ENCODE assay signal across 21 cellular contexts in genomic region chr9:123832858-123833257, GRCh38.
DNase-seq lines count a peak whose midpoint lies in the region; ATAC-seq and TF ChIP-seq lines count a peak whose summit lies in the region.
"Had no signal": no experiment of that assay in that cellular context is flagged by ENCODE, and none has a peak within 500 bp of the region (broad histone marks: within the 10 kb centered on the region; RNA-seq: fewer than 3 reads in every experiment).

No MANE protein-coding gene starts in this region.

- WGBS in GM23248 (ENCODE audit: low coverage in 1 of 2, low lambda C conversion rate in 2 of 2, missing lambda C conversion rate in 2 of 2), 2 experiments = 95 to 96% methylated on average over 5 to 8 of the region's 8 CpGs

- H3K36me3 ChIP-seq in BLaER1 treated with 17β-estradiol and CSF1 and Interleukin-3, amounts not matched to agents 10 nM and 100 nM = peaks cover 17 to 43% (median 33%) of the 10 kb centered on the region in 11 experiments; a peak in 18 of 22 replicates
- H3K36me3 ChIP-seq in lower lobe of right lung (no peaks in the 10 kb centered on the region), GM23248 (ENCODE audit: low read depth) (0 out of 2 replicates have a peak, but pooled peaks cover 2% of the 10 kb centered on the region)

- H3K4me2 ChIP-seq in BLaER1 treated with 17β-estradiol and CSF1 and Interleukin-3, amounts not matched to agents 10 nM and 100 nM = peak overlapping the region in 6 of 11 experiments; percentile 83 to 98 (median 90); a peak in 7 of 22 replicates
- H3K4me2 ChIP-seq in GM23248 (ENCODE audit: unreplicated experiment) = no peak overlapping the region
- H3K4me2 ChIP-seq: A549 had no signal

- no peak overlapping the region; a peak in 2 of 22 replicates for H3K27ac ChIP-seq in BLaER1 treated with 17β-estradiol and CSF1 and Interleukin-3, amounts not matched to agents 10 nM and 100 nM
- H3K27ac ChIP-seq in lower lobe of right lung (no peak overlapping the region), GM23248 (no peak overlapping the region)
- H3K27ac ChIP-seq: A549, SK-N-MC had no signal

- no peak for TF ChIP-seq CTCF in lower lobe of right lung (IDR thresholded peaks at IDR 0.05)

- H3F3A ChIP-seq in GM23248 (ENCODE audit: insufficient read depth) = no peaks in the 10 kb centered on the region

- no peaks in the 10 kb centered on the region for H3K27me3 ChIP-seq in BLaER1 treated with 17β-estradiol and CSF1 and Interleukin-3, amounts not matched to agents 10 nM and 100 nM
- H3K27me3 ChIP-seq in lower lobe of right lung (ENCODE audit: low read depth) (no peaks in the 10 kb centered on the region), GM23248 (replicated peaks; ENCODE audit: insufficient read depth) (no peaks in the 10 kb centered on the region)

- ATAC-seq in lower lobe of right lung = no peak
- no peak for ATAC-seq in HG02870 (IDR thresholded peaks at IDR 0.05; ENCODE audit: unreplicated experiment)
- no peak for ATAC-seq in HG02981 (IDR thresholded peaks at IDR 0.05; ENCODE audit: unreplicated experiment)
- ATAC-seq: A549, Panc1 had no signal

- intact Hi-C loops in lower lobe of right lung (cut with DNase I) = no loop called here

- H3K9me3 ChIP-seq in BLaER1 treated with 17β-estradiol and CSF1 and Interleukin-3, amounts not matched to agents 10 nM and 100 nM (replicated peaks in 1 of 11) = peaks cover 40 to 53% (median 51%) of the 10 kb centered on the region in 11 experiments
- H3K9me3 ChIP-seq in lower lobe of right lung = peaks cover 20% of the 10 kb centered on the region
- H3K9me3 ChIP-seq in GM23248 (ENCODE audit: low read depth) = peaks cover 14% of the 10 kb centered on the region

- no peak overlapping the region for H3K9ac ChIP-seq in BLaER1 treated with 17β-estradiol and CSF1 and Interleukin-3, amounts not matched to agents 10 nM and 100 nM
- no peak overlapping the region for H3K9ac ChIP-seq in GM23248

- peak overlapping the region in 1 of 10 experiments; percentile 15; a peak in 1 of 20 replicates for H3K4me3 ChIP-seq in BLaER1 treated with 17β-estradiol and CSF1 and Interleukin-3, amounts not matched to agents 10 nM and 100 nM
- H3K4me3 ChIP-seq in lower lobe of right lung (no peak overlapping the region), GM23248 (no peak overlapping the region)
- H3K4me3 ChIP-seq: A549, SK-N-MC had no signal

- in situ Hi-C loops in KBM-7 (cut with MboI; ENCODE audit: low pct_unique_long_range_greater_than_20kb, low sequenced_read_pairs) = no loop called here
- in situ Hi-C loops in GM23248 (cut with MboI) = no loop called here

- H3K4me1 ChIP-seq in BLaER1 treated with 17β-estradiol and CSF1 and Interleukin-3, amounts not matched to agents 10 nM and 100 nM = peaks cover 37 to 51% (median 43%) of the 10 kb centered on the region in 10 experiments
- H3K4me1 ChIP-seq in lower lobe of right lung = peaks cover 7% of the 10 kb centered on the region
- 0 out of 2 replicates have a peak, but pooled peaks cover 9% of the 10 kb centered on the region for H3K4me1 ChIP-seq in GM23248 (ENCODE audit: insufficient read depth)
- H3K4me1 ChIP-seq: A549 had no signal

- H4K20me1 ChIP-seq in BLaER1 treated with 17β-estradiol and CSF1 and Interleukin-3, amounts not matched to agents 10 nM and 100 nM = no peaks in the 10 kb centered on the region
- H4K20me1 ChIP-seq in GM23248 (ENCODE audit: insufficient read depth) = no peaks in the 10 kb centered on the region

- DNase-seq in KBM-7 (peak; percentile 54), NOMO-1 treated with dmso at 0.1 percent for 144 hours (lab: John Stamatoyannopoulos, UW; ENCODE audit: unreplicated experiment) (peak; percentile 46), lower lobe of right lung (peak; percentile 53), GM23248 (no peak)
- DNase-seq: CD8-positive, alpha-beta memory T cell; DMS53; EL; GOT3; IMR-90; MM.1S; NCI-H1417 treated with DMSO at 0.1 percent for 48 hours; NCI-H187 treated with DMSO at 0.1 percent for 48 hours; NCI-H226; NCI-H524; NCI-H82 had no signal

- peaks cover 54% of the 10 kb centered on the region for H3K79me2 ChIP-seq in GM23248 (ENCODE audit: insufficient read depth)

- H3K9me2 ChIP-seq in GM23248 (ENCODE audit: insufficient read depth) = no peaks in the 10 kb centered on the region

- no peak overlapping the region for H2AFZ ChIP-seq in GM23248
